Comparison of ENCODE assay signal across 8 cellular contexts in the genomic region with DNA sequence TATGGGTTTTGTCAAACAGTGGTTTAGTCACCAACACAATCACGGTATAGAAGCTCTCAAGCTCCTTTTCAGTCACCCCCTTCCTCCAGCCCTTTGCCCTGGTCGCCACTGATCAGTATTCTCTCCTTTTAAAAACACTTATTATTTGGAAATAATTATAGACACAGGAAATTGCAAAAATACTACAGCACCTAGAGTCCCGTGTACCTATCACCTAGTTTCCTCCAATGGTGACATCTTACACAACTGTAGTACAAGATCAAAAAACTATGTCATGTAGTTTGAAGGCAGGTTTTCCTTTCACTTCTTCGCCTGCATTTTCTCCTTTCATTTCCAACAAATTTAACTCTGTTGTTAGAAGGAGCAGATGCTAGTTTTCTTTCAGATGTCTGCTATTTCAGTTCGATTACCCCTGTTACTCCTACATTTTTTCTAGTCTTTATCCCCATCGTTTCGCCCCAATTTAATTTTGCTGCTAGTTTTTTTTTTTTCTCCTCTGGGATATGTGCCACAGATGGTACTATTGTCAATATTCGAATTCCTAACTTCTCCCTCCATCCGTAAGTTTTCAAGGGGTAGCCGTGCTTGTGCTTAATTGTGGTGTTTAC. TPM values are rescaled to one million over a fixed set of nuclear protein-coding genes. Genes with fewer than 3 reads are reported as not detected.
DNase-seq lines count a peak whose midpoint lies in the region; ATAC-seq and TF ChIP-seq lines count a peak whose summit lies in the region.

No MANE protein-coding gene starts in this region.

- no peak for ATAC-seq in left ventricle myocardium superior
- no peak for ATAC-seq in esophagus mucosa

- intact Hi-C loops in left ventricle myocardium inferior (cut with micrococcal nuclease) (loop anchor here (5.0 to 10.0 kb wide), 2 partner anchors 116 to 219 kb away; a partner anchor contains a TSS), left ventricle myocardium superior (cut with micrococcal nuclease) (loop anchor here (5.0 kb wide), 1 partner anchor 219 kb away; a partner anchor contains a TSS)

- H3K79me2 ChIP-seq in Karpas-422 (ENCODE audit: low read length) = peaks cover 38% of the 10 kb centered on the region
- no peaks in the 10 kb centered on the region for H3K79me2 ChIP-seq in fibroblast of lung (ENCODE audit: control insufficient read depth, insufficient read depth, low read length)

- H3K9ac ChIP-seq in Karpas-422 (ENCODE audit: low read length) (peak overlapping the region; percentile 87), fibroblast of lung (ENCODE audit: insufficient read depth, low read length) (peak overlapping the region; percentile 90)

- H3K27ac ChIP-seq in left ventricle myocardium inferior (replicated peaks) (peak overlapping the region; percentile 97), Karpas-422 (ENCODE audit: low read length) (peak overlapping the region; percentile 55), fibroblast of lung (ENCODE audit: insufficient read depth, low read length) (peak overlapping the region; percentile 90)

- TF ChIP-seq CTCF in left ventricle myocardium inferior (IDR thresholded peaks at IDR 0.05; ENCODE audit: borderline replicate concordance) (no peak), WI38 (IDR thresholded peaks at IDR 0.05; ENCODE audit: low read depth, low read length) (no peak), fibroblast of lung (conservative IDR thresholded peaks at IDR 0.05 in 1 of 2, IDR thresholded peaks at IDR 0.05 in 1 of 2; ENCODE audit: low read depth in 1 of 2, low read length in 2 of 2) (no peak)

- DNase-seq in left ventricle myocardium inferior (no peak), left ventricle myocardium superior (no peak), Karpas-422 (peak; percentile 67), fibroblast of lung (ENCODE audit: low read depth in 2 of 2) (peak; percentile 20 to 61), occipital lobe (lab: John Stamatoyannopoulos, UW) (peak; percentile 4), NCI-H128 (lab: John Stamatoyannopoulos, UW; ENCODE audit: unreplicated experiment) (no peak)

- H3K4me3 ChIP-seq in left ventricle myocardium inferior (peak overlapping the region; percentile 80), Karpas-422 (ENCODE audit: low read length) (peak overlapping the region; percentile 90), WI38 (ENCODE audit: low read depth, low read length) (peak overlapping the region; percentile 76), fibroblast of lung (replicated peaks in 1 of 4; ENCODE audit: control extremely low read depth in 1 of 4, insufficient read depth in 1 of 4, low read depth in 3 of 4, low read length in 4 of 4) (peak overlapping the region; percentile 67 to 92 (median 74))

- H3K4me1 ChIP-seq in left ventricle myocardium inferior = peaks cover 14% of the 10 kb centered on the region
- peaks cover 29% of the 10 kb centered on the region for H3K4me1 ChIP-seq in Karpas-422 (ENCODE audit: low read length)
- no peaks in the 10 kb centered on the region for H3K4me1 ChIP-seq in fibroblast of lung (ENCODE audit: control insufficient read depth, extremely low read depth, insufficient read depth, low read length)

- H3K4me2 ChIP-seq in Karpas-422 (ENCODE audit: low read depth, low read length, poor library complexity, severe bottlenecking) (peak overlapping the region; percentile 99), fibroblast of lung (ENCODE audit: extremely low read depth, insufficient read depth, low read length) (peak overlapping the region; percentile 96)

- H4K20me1 ChIP-seq in Karpas-422 (ENCODE audit: insufficient read depth, low read depth, low read length) = no peaks in the 10 kb centered on the region
- H4K20me1 ChIP-seq in fibroblast of lung (ENCODE audit: control insufficient read depth, extremely low read depth, insufficient read depth, low read length) = no peaks in the 10 kb centered on the region

- H2AFZ ChIP-seq in Karpas-422 (ENCODE audit: low read length) (peak overlapping the region; percentile 78; the same call in 1 of the 2 replicates), fibroblast of lung (ENCODE audit: low read length) (peak overlapping the region; percentile 88)

- no peaks in the 10 kb centered on the region for H3K36me3 ChIP-seq in left ventricle myocardium inferior
- H3K36me3 ChIP-seq in Karpas-422 (ENCODE audit: insufficient read depth, low read length) = 0 out of 2 replicates have a peak, but pooled peaks cover under 1% of the 10 kb centered on the region
- no peaks in the 10 kb centered on the region for H3K36me3 ChIP-seq in fibroblast of lung (ENCODE audit: control insufficient read depth, insufficient read depth, low read length)

- H3K9me2 ChIP-seq in Karpas-422 (replicated peaks; ENCODE audit: insufficient read depth, low read length) = no peaks in the 10 kb centered on the region

- H3K9me3 ChIP-seq in left ventricle myocardium inferior (replicated peaks) (no peaks in the 10 kb centered on the region), Karpas-422 (ENCODE audit: low read length) (no peaks in the 10 kb centered on the region), fibroblast of lung (ENCODE audit: control insufficient read depth, insufficient read depth, low read depth, low read length) (no peaks in the 10 kb centered on the region)

- H3K27me3 ChIP-seq in left ventricle myocardium inferior (ENCODE audit: low read depth) (no peaks in the 10 kb centered on the region), Karpas-422 (ENCODE audit: low read length) (no peaks in the 10 kb centered on the region), fibroblast of lung (ENCODE audit: control insufficient read depth, insufficient read depth, low read length) (no peaks in the 10 kb centered on the region)

RNA-seq across cellular contexts. Expression of a gene that starts 0.6 kb away (rescaled TPM):
- 6.0 TPM for total RNA-seq in left ventricle myocardium inferior
- total RNA-seq in left ventricle myocardium superior = 4.3 TPM
- total RNA-seq in Karpas-422 (2014; rRNA removed; shearing (Covaris generic); ENCODE audit: low replicate concordance) = 15.4 and 16.8 TPM in 2 replicates
- total RNA-seq in fibroblast of lung = 8.7 and 8.8 TPM in 2 replicates
- polyA plus RNA-seq in fibroblast of lung = 2.5 and 3.1 TPM in 2 replicates
- 3.6 and 6.4 TPM in 2 replicates for polyA plus RNA-seq in fibroblast of lung (2012)
- polyA minus RNA-seq in fibroblast of lung (ENCODE audit: low replicate concordance) = not detected in 2 replicates
- 6.1 TPM for total RNA-seq in occipital lobe
- 8.1 TPM for total RNA-seq in esophagus mucosa

Comparison
In these comparisons a context has a peak if more than half of its experiments do, and no peak if none do; other contexts are left out.
1. DNase-seq: peak in Karpas-422 (single experiment), fibroblast of lung (2 of 2) and occipital lobe (single experiment); none in left ventricle myocardium inferior (single experiment), left ventricle myocardium superior (single experiment) and NCI-H128 (single experiment).
2. Peak in every context shown above with its lines, with median percentiles within 50 percentile points of each other: H3K27ac ChIP-seq and H3K4me3 ChIP-seq.